1 cellular context compared by ENCODE assay signal in genomic region chr7:76460767-76461166, GRCh38. TPM values are rescaled to one million over a fixed set of nuclear protein-coding genes. Genes with fewer than 3 reads are reported as not detected.
"Had no signal": no experiment of that assay in that cellular context is flagged by ENCODE, and none has a peak within 500 bp of the region (broad histone marks: within the 10 kb centered on the region; RNA-seq: fewer than 3 reads in every experiment).

No MANE protein-coding gene starts in this region.

RNA-seq across cellular contexts. Expression of gene SSC4D, which starts 51.3 kb away (rescaled TPM):
- total RNA-seq: vagina had no signal
